In the genomic region with DNA sequence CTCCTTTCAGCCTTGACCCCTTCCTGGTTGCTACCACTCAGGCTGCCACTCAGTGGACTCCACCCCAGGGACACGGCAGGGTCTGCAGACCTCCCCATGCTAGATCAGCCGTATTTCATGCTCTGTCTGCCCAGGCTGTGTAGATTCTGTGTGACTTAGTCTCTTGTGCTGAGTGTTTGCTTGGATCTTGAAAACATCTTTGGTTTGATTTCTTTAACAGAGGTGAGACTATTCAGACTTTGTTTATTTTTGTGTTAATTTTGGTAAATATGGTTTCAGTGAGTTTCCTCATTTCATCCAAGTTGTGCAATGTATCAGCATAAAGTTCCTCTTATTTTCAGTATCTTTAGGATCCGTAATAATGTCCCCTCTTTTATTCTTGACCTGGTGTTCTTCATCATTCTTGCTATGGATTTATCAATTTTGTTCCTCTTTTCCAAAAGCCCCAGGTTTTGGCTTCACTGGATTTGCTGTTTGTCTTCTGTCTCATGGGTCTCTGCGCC, we compare ENCODE assay signal across 1 cellular context.
TF ChIP-seq lines count a peak whose summit lies in the region.

No MANE protein-coding gene starts in this region.

TF ChIP-seq in HepG2, 621 proteins besides CTCF, POLR2A, EP300 and RAD21:
- TF ChIP-seq ZNF333 (CRISPR knock-in tag; IDR thresholded peaks at IDR 0.05; ENCODE audit: borderline replicate concordance) (no peak), CEBPB (IDR thresholded peaks at IDR 0.05; ENCODE audit: borderline replicate concordance, low read depth, low read length) (peak; percentile 26; the same call in 1 of the 2 replicates), HCFC1 (IDR thresholded peaks at IDR 0.05; ENCODE audit: low read depth, low read length) (no peak), SKI (IDR thresholded peaks at IDR 0.05; ENCODE audit: partially characterized antibody) (no peak), NR2F6 (IDR thresholded peaks at IDR 0.05) (no peak; the same call in 1 of the 2 replicates), NR2F6 (CRISPR knock-in tag; IDR thresholded peaks at IDR 0.05) (peak; percentile 38; the same call in 1 of the 2 replicates), ZNF432 (CRISPR knock-in tag; IDR thresholded peaks at IDR 0.05; ENCODE audit: borderline replicate concordance) (no peak), ATF7 (IDR thresholded peaks at IDR 0.05) (no peak), ATF7 (CRISPR knock-in tag; IDR thresholded peaks at IDR 0.05) (no peak), NFIC (IDR thresholded peaks at IDR 0.05; ENCODE audit: low read length) (no peak), LCORL (IDR thresholded peaks at IDR 0.05) (no peak), LCORL (CRISPR knock-in tag; IDR thresholded peaks at IDR 0.05) (0 out of 2 replicates have a peak, but pooled peaks have one; percentile 14), MTF1 (CRISPR knock-in tag; IDR thresholded peaks at IDR 0.05) (no peak), NR2C2 (CRISPR knock-in tag; IDR thresholded peaks at IDR 0.05; ENCODE audit: borderline replicate concordance) (0 out of 2 replicates have a peak, but pooled peaks have one; percentile 3), ZNF546 (CRISPR knock-in tag; conservative IDR thresholded peaks at IDR 0.05) (no peak), KAT7 (CRISPR knock-in tag; IDR thresholded peaks at IDR 0.05; ENCODE audit: borderline replicate concordance) (no peak), GLI4 (CRISPR knock-in tag; IDR thresholded peaks at IDR 0.05; ENCODE audit: borderline replicate concordance) (no peak), ZNF674 (CRISPR knock-in tag; IDR thresholded peaks at IDR 0.05; ENCODE audit: low read depth) (no peak), JUNB (CRISPR knock-in tag; IDR thresholded peaks at IDR 0.05; ENCODE audit: borderline replicate concordance) (no peak), DNMT1 (CRISPR knock-in tag; IDR thresholded peaks at IDR 0.05) (no peak), ZNF7 (CRISPR knock-in tag; IDR thresholded peaks at IDR 0.05) (no peak)
TF ChIP-seq in HepG2: peak in this region for 4.
